Comparison of ENCODE assay signal across 8 cellular contexts in the genomic region with DNA sequence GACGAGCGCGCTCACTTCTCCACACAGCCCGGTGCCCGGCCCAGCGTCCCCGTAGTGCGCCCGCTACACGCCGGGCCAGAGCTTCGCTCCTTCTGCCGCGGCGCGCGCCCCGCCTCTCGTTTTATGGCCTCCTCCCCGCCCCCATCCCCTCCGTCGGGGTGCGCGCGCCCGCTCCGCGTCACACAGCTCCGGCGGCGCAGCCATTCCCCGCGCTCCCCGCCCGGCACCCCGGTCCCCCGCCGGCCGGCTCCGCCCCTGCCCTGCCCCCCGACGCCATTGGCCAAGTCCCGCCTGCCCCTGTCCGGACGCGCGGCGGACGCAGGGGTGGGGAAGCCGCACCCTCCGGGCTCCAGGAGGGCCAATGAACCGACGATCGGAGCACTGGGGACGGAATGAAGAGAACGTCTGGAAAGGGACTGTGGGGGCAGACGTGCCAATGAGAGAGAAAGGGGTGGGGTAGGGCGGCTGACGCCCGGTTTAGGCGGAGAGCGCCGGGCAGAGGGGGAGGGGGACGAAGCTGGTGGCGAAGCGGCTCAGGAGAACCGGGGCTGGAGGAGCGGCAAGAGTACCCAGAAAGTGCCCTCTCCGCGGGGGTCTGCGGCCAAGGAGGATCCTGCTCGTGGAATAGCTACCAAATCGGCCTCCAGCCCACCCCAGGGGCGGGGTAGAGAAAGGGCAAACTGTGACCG. TPM values are rescaled to one million over a fixed set of nuclear protein-coding genes. Genes with fewer than 3 reads are reported as not detected.
A peak's percentile ranks its signal among the peaks of the same experiment; 100 is the strongest.
DNase-seq lines count a peak whose midpoint lies in the region; ATAC-seq, FAIRE-seq and TF ChIP-seq lines count a peak whose summit lies in the region.

A gene with protein sequence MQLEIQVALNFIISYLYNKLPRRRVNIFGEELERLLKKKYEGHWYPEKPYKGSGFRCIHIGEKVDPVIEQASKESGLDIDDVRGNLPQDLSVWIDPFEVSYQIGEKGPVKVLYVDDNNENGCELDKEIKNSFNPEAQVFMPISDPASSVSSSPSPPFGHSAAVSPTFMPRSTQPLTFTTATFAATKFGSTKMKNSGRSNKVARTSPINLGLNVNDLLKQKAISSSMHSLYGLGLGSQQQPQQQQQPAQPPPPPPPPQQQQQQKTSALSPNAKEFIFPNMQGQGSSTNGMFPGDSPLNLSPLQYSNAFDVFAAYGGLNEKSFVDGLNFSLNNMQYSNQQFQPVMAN (minus strand): TSS at position 94 of the 689 bp plus-strand sequence. CDS start 2,337 bp downstream, outside the sequence.

- H3K9me3 ChIP-seq in T-helper 17 cell (ENCODE audit: control insufficient read depth, low read length, poor library complexity, severe bottlenecking) (no peaks in the 10 kb centered on the region), right atrium auricular region (no peaks in the 10 kb centered on the region)

- no peaks in the 10 kb centered on the region for H3K27me3 Mint-ChIP-seq in T-helper 17 cell

- ATAC-seq in GM18499 (IDR thresholded peaks at IDR 0.05; ENCODE audit: insufficient read depth, unreplicated experiment) = peak; percentile 41
- peak; percentile 54 for ATAC-seq in HG02938 (IDR thresholded peaks at IDR 0.05; ENCODE audit: unreplicated experiment)
- ATAC-seq in T-helper 17 cell = peak; percentile 75

- FAIRE-seq in urothelium cell line (lab: Jason Lieb, UNC) = peak; percentile 90

- peaks cover 0 to 43% of the 10 kb centered on the region in 2 donors for H3K4me1 ChIP-seq in right atrium auricular region

- peak within 1 kb of the TSS; percentile 97 for H3K27ac Mint-ChIP-seq in T-helper 17 cell

- H3K27ac ChIP-seq in right atrium auricular region = peak within 1 kb of the TSS; percentile 100

- TF ChIP-seq CTCF in right atrium auricular region (IDR thresholded peaks at IDR 0.05) = no peak

- peak; percentile 85 to 97 for DNase-seq in NCI-H187 (lab: John Stamatoyannopoulos, UW)
- DNase-seq in T-helper 17 cell = peak; percentile 94 to 98 (median 95)
- DNase-seq in amygdala (lab: John Stamatoyannopoulos, UW) = peak; percentile 73 to 100 (median 98)
- DNase-seq in right atrium auricular region (ENCODE audit: low spot score) = peak; percentile 97
- DNase-seq in pulmonary artery endothelial cell (ENCODE audit: low read depth, low spot score) = peak; percentile 83
- peak; percentile 99 for DNase-seq in urothelium cell line (ENCODE audit: low spot score)

- H3K36me3 ChIP-seq in right atrium auricular region = peaks cover 21% of the 10 kb centered on the region

- H3K27me3 ChIP-seq in right atrium auricular region = no peaks in the 10 kb centered on the region

- H3K4me3 ChIP-seq in right atrium auricular region = peak within 1 kb of the TSS; percentile 80 to 89

- H3K4me1 Mint-ChIP-seq in T-helper 17 cell = peaks cover 46% of the 10 kb centered on the region

- H3K4me3 Mint-ChIP-seq in T-helper 17 cell = peak within 1 kb of the TSS; percentile 99

- peaks cover 13% of the 10 kb centered on the region for H3K36me3 Mint-ChIP-seq in T-helper 17 cell (ENCODE audit: low read depth)

RNA-seq across cellular contexts. Expression of the gene that starts here (rescaled TPM):
- total RNA-seq in T-helper 17 cell = 100 to 1,000 TPM; 226 to 358 TPM
- 10 to 100 TPM; 29.0 to 31.0 TPM for total RNA-seq in right atrium auricular region
- 4.4 and 5.0 TPM in 2 replicates for total RNA-seq in pulmonary artery endothelial cell

Comparison
In these comparisons a context has a peak if more than half of its experiments do, and no peak if none do; other contexts are left out.
1. Peak in every context shown above with its lines: DNase-seq, ATAC-seq, H3K4me3 ChIP-seq and H3K27ac ChIP-seq.
2. RNA of the gene that starts here (total RNA-seq): 226 to 358 TPM in T-helper 17 cell; 29.0 to 31.0 TPM in right atrium auricular region and 4.4 to 5.0 TPM in pulmonary artery endothelial cell; every median in the first group is over 4 times any median in the second.